13 cellular contexts compared by ENCODE assay signal in the genomic region with DNA sequence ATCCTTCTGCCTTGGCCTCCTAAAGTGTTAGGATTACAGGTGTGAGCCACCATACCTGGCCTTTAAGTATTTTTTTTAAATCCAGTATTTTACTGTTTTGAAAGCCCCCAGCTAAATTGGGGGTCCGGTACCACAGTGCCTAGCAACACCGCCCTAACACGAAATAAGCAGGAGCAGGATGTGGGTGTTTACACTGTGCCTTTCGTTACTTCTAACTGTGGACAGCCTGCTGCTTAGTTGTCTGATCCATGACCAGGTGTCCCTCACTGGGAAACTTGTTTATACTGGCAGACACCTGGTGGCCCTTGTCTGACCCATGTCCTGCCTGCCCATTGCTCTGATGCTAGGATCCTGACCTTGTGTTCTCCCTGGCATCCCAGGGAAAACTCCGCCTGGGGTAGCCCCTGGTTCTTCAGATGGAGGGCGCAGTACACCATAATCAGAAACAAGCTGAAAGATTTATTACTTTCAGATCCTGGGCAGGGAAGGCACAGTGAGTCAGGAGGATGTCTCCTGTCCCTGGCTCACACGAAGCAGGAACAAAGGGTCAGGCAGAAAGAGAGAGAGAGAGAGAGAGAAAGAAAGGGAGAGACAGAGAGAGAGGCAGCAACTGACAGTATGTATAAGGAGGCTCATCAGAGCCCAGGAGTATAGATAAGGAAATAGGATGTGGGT. TPM values are rescaled to one million over a fixed set of nuclear protein-coding genes. Genes with fewer than 3 reads are reported as not detected.
A peak's percentile ranks its signal among the peaks of the same experiment; 100 is the strongest.
DNase-seq lines count a peak whose midpoint lies in the region; ATAC-seq, FAIRE-seq and TF ChIP-seq lines count a peak whose summit lies in the region.
"Had no signal": no experiment of that assay in that cellular context is flagged by ENCODE, and none has a peak within 500 bp of the region (broad histone marks: within the 10 kb centered on the region; RNA-seq: fewer than 3 reads in every experiment).

No MANE protein-coding gene starts in this region.

- no peak for ATAC-seq in HG02678 (IDR thresholded peaks at IDR 0.05; ENCODE audit: unreplicated experiment)

- DNase-seq in HTR-8/SVneo (ENCODE audit: insufficient read length, low spot score), result no peak
- DNase-seq in NCI-H69 (lab: John Stamatoyannopoulos, UW), result peak; percentile 63
- DNase-seq in chondrocyte (ENCODE audit: low spot score), result peak; percentile 13
- peak; percentile 58 for DNase-seq in posterior vena cava (ENCODE audit: low spot score)
- DNase-seq in midbrain (lab: John Stamatoyannopoulos, UW), result no peak
- DNase-seq in HK-2 (ENCODE audit: unreplicated experiment), result no peak
- DNase-seq: H7, IMR-90, NCI-H1436 treated with DMSO at 0.1 percent for 48 hours, NCI-H2081 treated with DMSO at 0.1 percent for 48 hours, NCI-H510A treated with DMSO at 0.1 percent for 48 hours, SW 1271 had no signal

- no peak overlapping the region for H3K4me3 Mint-ChIP-seq in chondrocyte (ENCODE audit: unreplicated experiment)

- no peaks in the 10 kb centered on the region for H3K36me3 Mint-ChIP-seq in chondrocyte (ENCODE audit: low read depth)

- H3K27me3 Mint-ChIP-seq in chondrocyte (ENCODE audit: low read depth), result peaks cover 33% of the 10 kb centered on the region

- H3K4me1 Mint-ChIP-seq in chondrocyte (ENCODE audit: low read depth), result no peaks in the 10 kb centered on the region

- peaks cover 2% of the 10 kb centered on the region for H3K9me3 Mint-ChIP-seq in chondrocyte (ENCODE audit: low read depth)

- intact Hi-C loops in posterior vena cava (cut with DNase I), result no loop called here

- peak; percentile 33 for FAIRE-seq in HTR-8/SVneo (lab: Jason Lieb, UNC)

- TF ChIP-seq CTCF in chondrocyte (IDR thresholded peaks at IDR 0.05), result no peak

- no peak overlapping the region for H3K27ac Mint-ChIP-seq in chondrocyte (ENCODE audit: unreplicated experiment)

RNA-seq across cellular contexts. Expression of a gene that starts 55.7 kb away (rescaled TPM):
- total RNA-seq in chondrocyte (3.7 to 5.4 TPM (median 5.2 TPM) in 3 replicates), posterior vena cava (under 1 TPM; 0.51 to 1.00 TPM)

Comparison
In these comparisons a context has a peak if more than half of its experiments do, and no peak if none do; other contexts are left out.
1. DNase-seq: peak in NCI-H69 (single experiment), chondrocyte (single experiment) and posterior vena cava (single experiment); none in HTR-8/SVneo (single experiment), midbrain (single experiment) and HK-2 (single experiment).